Comparison of ENCODE assay signal across 1 cellular context in the genomic region with DNA sequence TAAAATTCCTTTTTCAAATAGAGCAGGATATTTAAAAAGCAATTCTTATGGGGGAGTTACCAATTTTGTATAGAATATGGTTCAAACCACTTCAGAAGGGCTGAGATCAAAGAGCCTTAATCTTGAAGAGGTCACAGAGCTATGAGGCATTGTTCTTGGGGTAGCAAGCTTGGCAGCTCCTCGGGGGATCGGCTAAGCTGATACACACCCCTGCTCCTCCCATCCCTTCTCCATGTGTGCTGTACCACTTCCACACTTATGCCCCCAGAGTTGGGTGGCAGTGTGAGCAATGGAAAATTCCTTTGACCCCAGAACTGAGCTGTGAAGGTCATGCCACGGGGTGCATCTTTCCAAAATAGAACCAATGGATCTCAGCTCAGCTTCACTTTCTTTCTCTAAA.
TF ChIP-seq lines count a peak whose summit lies in the region.

No MANE protein-coding gene starts in this region.

TF ChIP-seq in GM12878, 131 proteins besides CTCF, POLR2A, EP300 and RAD21:
- TF ChIP-seq RB1 (IDR thresholded peaks at IDR 0.05; ENCODE audit: borderline replicate concordance) (no peak), CBFB (IDR thresholded peaks at IDR 0.05; ENCODE audit: low read depth) (no peak), CEBPZ (IDR thresholded peaks at IDR 0.05; ENCODE audit: low read depth, low read length) (no peak)
- TF ChIP-seq, protein P1, sequence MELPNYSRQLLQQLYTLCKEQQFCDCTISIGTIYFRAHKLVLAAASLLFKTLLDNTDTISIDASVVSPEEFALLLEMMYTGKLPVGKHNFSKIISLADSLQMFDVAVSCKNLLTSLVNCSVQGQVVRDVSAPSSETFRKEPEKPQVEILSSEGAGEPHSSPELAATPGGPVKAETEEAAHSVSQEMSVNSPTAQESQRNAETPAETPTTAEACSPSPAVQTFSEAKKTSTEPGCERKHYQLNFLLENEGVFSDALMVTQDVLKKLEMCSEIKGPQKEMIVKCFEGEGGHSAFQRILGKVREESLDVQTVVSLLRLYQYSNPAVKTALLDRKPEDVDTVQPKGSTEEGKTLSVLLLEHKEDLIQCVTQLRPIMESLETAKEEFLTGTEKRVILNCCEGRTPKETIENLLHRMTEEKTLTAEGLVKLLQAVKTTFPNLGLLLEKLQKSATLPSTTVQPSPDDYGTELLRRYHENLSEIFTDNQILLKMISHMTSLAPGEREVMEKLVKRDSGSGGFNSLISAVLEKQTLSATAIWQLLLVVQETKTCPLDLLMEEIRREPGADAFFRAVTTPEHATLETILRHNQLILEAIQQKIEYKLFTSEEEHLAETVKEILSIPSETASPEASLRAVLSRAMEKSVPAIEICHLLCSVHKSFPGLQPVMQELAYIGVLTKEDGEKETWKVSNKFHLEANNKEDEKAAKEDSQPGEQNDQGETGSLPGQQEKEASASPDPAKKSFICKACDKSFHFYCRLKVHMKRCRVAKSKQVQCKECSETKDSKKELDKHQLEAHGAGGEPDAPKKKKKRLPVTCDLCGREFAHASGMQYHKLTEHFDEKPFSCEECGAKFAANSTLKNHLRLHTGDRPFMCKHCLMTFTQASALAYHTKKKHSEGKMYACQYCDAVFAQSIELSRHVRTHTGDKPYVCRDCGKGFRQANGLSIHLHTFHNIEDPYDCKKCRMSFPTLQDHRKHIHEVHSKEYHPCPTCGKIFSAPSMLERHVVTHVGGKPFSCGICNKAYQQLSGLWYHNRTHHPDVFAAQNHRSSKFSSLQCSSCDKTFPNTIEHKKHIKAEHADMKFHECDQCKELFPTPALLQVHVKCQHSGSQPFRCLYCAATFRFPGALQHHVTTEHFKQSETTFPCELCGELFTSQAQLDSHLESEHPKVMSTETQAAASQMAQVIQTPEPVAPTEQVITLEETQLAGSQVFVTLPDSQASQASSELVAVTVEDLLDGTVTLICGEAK (IDR thresholded peaks at IDR 0.05; ENCODE audit: borderline replicate concordance), result no peak
- TF ChIP-seq, protein P2, sequence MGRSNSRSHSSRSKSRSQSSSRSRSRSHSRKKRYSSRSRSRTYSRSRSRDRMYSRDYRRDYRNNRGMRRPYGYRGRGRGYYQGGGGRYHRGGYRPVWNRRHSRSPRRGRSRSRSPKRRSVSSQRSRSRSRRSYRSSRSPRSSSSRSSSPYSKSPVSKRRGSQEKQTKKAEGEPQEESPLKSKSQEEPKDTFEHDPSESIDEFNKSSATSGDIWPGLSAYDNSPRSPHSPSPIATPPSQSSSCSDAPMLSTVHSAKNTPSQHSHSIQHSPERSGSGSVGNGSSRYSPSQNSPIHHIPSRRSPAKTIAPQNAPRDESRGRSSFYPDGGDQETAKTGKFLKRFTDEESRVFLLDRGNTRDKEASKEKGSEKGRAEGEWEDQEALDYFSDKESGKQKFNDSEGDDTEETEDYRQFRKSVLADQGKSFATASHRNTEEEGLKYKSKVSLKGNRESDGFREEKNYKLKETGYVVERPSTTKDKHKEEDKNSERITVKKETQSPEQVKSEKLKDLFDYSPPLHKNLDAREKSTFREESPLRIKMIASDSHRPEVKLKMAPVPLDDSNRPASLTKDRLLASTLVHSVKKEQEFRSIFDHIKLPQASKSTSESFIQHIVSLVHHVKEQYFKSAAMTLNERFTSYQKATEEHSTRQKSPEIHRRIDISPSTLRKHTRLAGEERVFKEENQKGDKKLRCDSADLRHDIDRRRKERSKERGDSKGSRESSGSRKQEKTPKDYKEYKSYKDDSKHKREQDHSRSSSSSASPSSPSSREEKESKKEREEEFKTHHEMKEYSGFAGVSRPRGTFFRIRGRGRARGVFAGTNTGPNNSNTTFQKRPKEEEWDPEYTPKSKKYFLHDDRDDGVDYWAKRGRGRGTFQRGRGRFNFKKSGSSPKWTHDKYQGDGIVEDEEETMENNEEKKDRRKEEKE (IDR thresholded peaks at IDR 0.05), result no peak
